In genomic region chr6:81614292-81614691, GRCh38 we compare ENCODE assay signal across 11 cellular contexts.
DNase-seq lines count a peak whose midpoint lies in the region; ATAC-seq and TF ChIP-seq lines count a peak whose summit lies in the region.
"Had no signal": no experiment of that assay in that cellular context is flagged by ENCODE, and none has a peak within 500 bp of the region (broad histone marks: within the 10 kb centered on the region; RNA-seq: fewer than 3 reads in every experiment).

No MANE protein-coding gene starts in this region.

- H4K20me1 ChIP-seq in PC-9 (ENCODE audit: insufficient read depth): no peaks in the 10 kb centered on the region

- H3K79me2 ChIP-seq in PC-9 (ENCODE audit: low read depth): no peaks in the 10 kb centered on the region

- CTCF ChIA-PET in PC-9 (lab: Charles Lee): interaction anchor here (0.7 kb wide), 1 partner anchor 126 kb away, joined by 3 read pairs; no protein-coding TSS in a partner anchor

- H3K9me3 ChIP-seq in heart left ventricle: no peaks in the 10 kb centered on the region
- H3K9me3 ChIP-seq in PC-9 (ENCODE audit: insufficient read depth, low read depth): no peaks in the 10 kb centered on the region; the same call in 1 of the 2 replicates

- no peak overlapping the region for H3K4me2 ChIP-seq in PC-9

- H3K4me1 ChIP-seq in heart left ventricle (peaks cover 0 to 19% (median 4%) of the 10 kb centered on the region in 12 donors), PC-9 (replicated peaks; ENCODE audit: insufficient read depth) (0 out of 2 replicates have a peak, but pooled peaks cover 8% of the 10 kb centered on the region)

- no peak for TF ChIP-seq POLR2A in heart left ventricle (IDR thresholded peaks at IDR 0.05)

- H3K36me3 ChIP-seq in heart left ventricle (no peaks in the 10 kb centered on the region), PC-9 (ENCODE audit: low read depth) (no peaks in the 10 kb centered on the region)

- TF ChIP-seq CTCF in heart left ventricle (IDR thresholded peaks at IDR 0.05) (no peak), PC-9 (conservative IDR thresholded peaks at IDR 0.05) (no peak), fibroblast of villous mesenchyme (IDR thresholded peaks at IDR 0.05; ENCODE audit: insufficient read depth, low read depth, low read length) (no peak)

- H3F3A ChIP-seq in PC-9 (ENCODE audit: insufficient read depth, low read depth): no peaks in the 10 kb centered on the region

- 26 to 50% (median 31%) methylated on average over 1 of the region's 1 CpG for WGBS in heart left ventricle, 4 donors

- no peak overlapping the region for H3K4me3 ChIP-seq in heart left ventricle
- no peak overlapping the region for H3K4me3 ChIP-seq in PC-9
- H3K4me3 ChIP-seq in fibroblast of villous mesenchyme (ENCODE audit: low read depth, low read length): peak overlapping the region; percentile 21

- intact Hi-C loops in heart left ventricle (cut with DNase I) (loop anchor here in 1 of 10 donors (10.0 kb wide), 1 partner anchor 401 kb away; no protein-coding TSS in a partner anchor), Right ventricle myocardium inferior (cut with DNase I) (no loop called here), PC-9 (cut with micrococcal nuclease; ENCODE audit: unreplicated experiment) (no loop called here)

- POLR2A ChIA-PET in PC-9 (lab: Charles Lee; ENCODE audit: unreplicated experiment): no interaction called here

- no TSS peak for BruUV-seq in PC-9 (replicated peaks; lab: Mats Ljungman, UMichigan)

- H3K27me3 ChIP-seq in heart left ventricle: no peaks in the 10 kb centered on the region
- no peaks in the 10 kb centered on the region for H3K27me3 ChIP-seq in PC-9 (ENCODE audit: insufficient read depth, low read depth)

- H2AFZ ChIP-seq in PC-9: peak overlapping the region; percentile 48; the same call in 1 of the 2 replicates

- no peaks in the 10 kb centered on the region for H3K9me2 ChIP-seq in PC-9 (ENCODE audit: insufficient read depth)

- peak overlapping the region in 7 of 12 donors; percentile 1 to 61 (median 50) for H3K27ac ChIP-seq in heart left ventricle
- H3K27ac ChIP-seq in PC-9: no peak overlapping the region

- ATAC-seq in heart left ventricle: peak in 2 of 4 donors; percentile 77 to 89
- no peak for ATAC-seq in Right ventricle myocardium inferior
- ATAC-seq: natural killer cell had no signal

- no peak for DNase-seq in heart left ventricle
- no peak for DNase-seq in Right ventricle myocardium inferior (ENCODE audit: missing footprints)
- DNase-seq in PC-9: no peak
- DNase-seq in fibroblast of villous mesenchyme (ENCODE audit: low read depth): peak; percentile 91
- DNase-seq in GM19238 (ENCODE audit: insufficient read length, low spot score): no peak
- no peak for DNase-seq in RKO (ENCODE audit: low spot score)
- no peak for DNase-seq in NCI-H2227 (lab: John Stamatoyannopoulos, UW; ENCODE audit: unreplicated experiment)
- DNase-seq in NOMO-1 (lab: John Stamatoyannopoulos, UW; ENCODE audit: unreplicated experiment in 2 of 2): no peak
- DNase-seq: activated CD4-positive, alpha-beta T cell treated with anti-CD3 and anti-CD28 coated beads, Interleukin-2, amount 10 ng/mL, durations not matched to agents 7 days and 5 days; glutamatergic neuron; natural killer cell had no signal
